1 cellular context compared by ENCODE assay signal in the genomic region with DNA sequence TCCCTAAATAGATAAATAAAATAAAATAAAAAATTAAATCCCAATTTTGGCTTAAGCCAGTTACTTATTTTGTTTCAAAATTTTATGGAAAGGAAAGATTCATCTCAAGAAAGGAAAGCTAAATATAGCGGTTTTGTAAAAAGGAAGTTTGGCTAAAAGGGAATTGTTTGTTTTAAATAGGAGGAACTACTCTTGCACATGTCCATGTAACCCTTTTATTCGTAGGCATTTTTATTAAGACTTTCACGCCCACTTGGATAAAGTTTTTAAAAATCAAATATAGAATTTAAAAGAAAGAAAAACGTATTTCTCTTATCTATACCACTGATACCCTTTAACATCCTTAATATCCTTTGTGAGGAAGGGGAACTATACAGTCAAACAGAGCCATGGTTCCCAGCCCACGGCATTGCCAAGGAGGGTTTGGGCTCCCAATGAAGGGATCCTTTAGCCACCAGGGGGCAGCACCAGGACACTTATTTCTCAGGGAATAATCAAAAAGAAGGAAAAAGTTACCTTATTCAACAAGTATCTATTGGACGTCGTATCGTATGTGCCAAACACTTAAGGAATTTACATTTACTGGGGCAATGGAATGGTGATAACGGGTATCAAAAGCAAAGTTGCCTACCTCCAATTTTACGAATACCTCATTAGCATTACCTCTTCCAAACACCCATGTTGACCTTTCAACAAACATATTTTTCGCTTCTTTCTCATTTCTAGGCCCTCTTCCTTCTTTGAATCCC.
TF ChIP-seq lines count a peak whose summit lies in the region.

No MANE protein-coding gene starts in this region.

TF ChIP-seq in K562, 482 proteins besides CTCF, POLR2A, EP300 and RAD21 (continued from another document):
- TF ChIP-seq, protein P1, sequence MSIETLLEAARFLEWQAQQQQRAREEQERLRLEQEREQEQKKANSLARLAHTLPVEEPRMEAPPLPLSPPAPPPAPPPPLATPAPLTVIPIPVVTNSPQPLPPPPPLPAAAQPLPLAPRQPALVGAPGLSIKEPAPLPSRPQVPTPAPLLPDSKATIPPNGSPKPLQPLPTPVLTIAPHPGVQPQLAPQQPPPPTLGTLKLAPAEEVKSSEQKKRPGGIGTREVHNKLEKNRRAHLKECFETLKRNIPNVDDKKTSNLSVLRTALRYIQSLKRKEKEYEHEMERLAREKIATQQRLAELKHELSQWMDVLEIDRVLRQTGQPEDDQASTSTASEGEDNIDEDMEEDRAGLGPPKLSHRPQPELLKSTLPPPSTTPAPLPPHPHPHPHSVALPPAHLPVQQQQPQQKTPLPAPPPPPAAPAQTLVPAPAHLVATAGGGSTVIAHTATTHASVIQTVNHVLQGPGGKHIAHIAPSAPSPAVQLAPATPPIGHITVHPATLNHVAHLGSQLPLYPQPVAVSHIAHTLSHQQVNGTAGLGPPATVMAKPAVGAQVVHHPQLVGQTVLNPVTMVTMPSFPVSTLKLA (conservative IDR thresholded peaks at IDR 0.05): peak in 1 of 2 experiments; percentile 28; a peak in 1 of 4 replicates
- TF ChIP-seq, protein P2, sequence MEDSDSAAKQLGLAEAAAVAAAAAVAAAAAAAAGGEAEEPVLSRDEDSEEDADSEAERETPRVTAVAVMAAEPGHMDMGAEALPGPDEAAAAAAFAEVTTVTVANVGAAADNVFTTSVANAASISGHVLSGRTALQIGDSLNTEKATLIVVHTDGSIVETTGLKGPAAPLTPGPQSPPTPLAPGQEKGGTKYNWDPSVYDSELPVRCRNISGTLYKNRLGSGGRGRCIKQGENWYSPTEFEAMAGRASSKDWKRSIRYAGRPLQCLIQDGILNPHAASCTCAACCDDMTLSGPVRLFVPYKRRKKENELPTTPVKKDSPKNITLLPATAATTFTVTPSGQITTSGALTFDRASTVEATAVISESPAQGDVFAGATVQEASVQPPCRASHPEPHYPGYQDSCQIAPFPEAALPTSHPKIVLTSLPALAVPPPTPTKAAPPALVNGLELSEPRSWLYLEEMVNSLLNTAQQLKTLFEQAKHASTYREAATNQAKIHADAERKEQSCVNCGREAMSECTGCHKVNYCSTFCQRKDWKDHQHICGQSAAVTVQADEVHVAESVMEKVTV (CRISPR knock-in tag; IDR thresholded peaks at IDR 0.05): peak; percentile 79
- peak; percentile 88 for TF ChIP-seq SMC3 (conservative IDR thresholded peaks at IDR 0.05; ENCODE audit: insufficient read depth, low read depth, low read length)
- no peak for TF ChIP-seq DNMT1 (IDR thresholded peaks at IDR 0.05)
- peak; percentile 71 for TF ChIP-seq CC2D1A (IDR thresholded peaks at IDR 0.05)
- no peak for TF ChIP-seq RUNX1 (IDR thresholded peaks at IDR 0.05; ENCODE audit: low read depth)
- 0 out of 2 replicates have a peak, but pooled peaks have one; percentile 70 for TF ChIP-seq ARID2 (IDR thresholded peaks at IDR 0.05)
- TF ChIP-seq FOXJ2 (tag; IDR thresholded peaks at IDR 0.05): 0 out of 2 replicates have a peak, but pooled peaks have one; percentile 32
TF ChIP-seq in K562: peak in this region for 7.
